In genomic region chr10:76106611-76107010, GRCh38 we compare ENCODE assay signal across 23 cellular contexts.
"Had no signal": no experiment of that assay in that cellular context is flagged by ENCODE, and none has a peak within 500 bp of the region (broad histone marks: within the 10 kb centered on the region; RNA-seq: fewer than 3 reads in every experiment).

No MANE protein-coding gene starts in this region.

- H3K4me3 Mint-ChIP-seq: memory B cell; naive B cell; nephron progenitor cell; stimulated activated memory B cell treated with anti-CD40 and anti-IgM and Interleukin-4, amounts not matched to agents 10 μg/mL and 1 μg/mL and 100 μg/mL, for 72 hours; stimulated activated naive CD8-positive, alpha-beta T cell treated with anti-CD3 and anti-CD28 coated beads, Interleukin-15, Interleukin-2, amounts not matched to agents 100 ng/mL and 50 ng/mL, for 24 hours had no signal

- H3K4me3 ChIP-seq: dorsolateral prefrontal cortex, esophagus squamous epithelium, gastroesophageal sphincter, hepatocyte, left ventricle myocardium inferior, lower lobe of right lung, ovary, prostate gland, right lobe of liver, tibial artery, upper lobe of right lung, vagina had no signal

- H3K4me2 ChIP-seq: hepatocyte had no signal

- H3K4me1 ChIP-seq: prostate gland, right lobe of liver, vagina had no signal

- H3K36me3 Mint-ChIP-seq: memory B cell; stimulated activated memory B cell treated with anti-CD40 and anti-IgM and Interleukin-4, amounts not matched to agents 10 μg/mL and 1 μg/mL and 100 μg/mL, for 72 hours had no signal

- H3K36me3 ChIP-seq: esophagus squamous epithelium, gastroesophageal sphincter, left ventricle myocardium inferior, lower lobe of right lung, ovary, prostate gland, right lobe of liver, tibial artery, upper lobe of right lung, vagina had no signal

- H3K27me3 ChIP-seq: esophagus squamous epithelium, gastroesophageal sphincter, hepatocyte, ovary, right lobe of liver, tibial artery, upper lobe of right lung, vagina had no signal

- H3K9me3 ChIP-seq: esophagus squamous epithelium, gastroesophageal sphincter, left ventricle myocardium inferior, lower lobe of right lung, ovary, prostate gland, right lobe of liver, tibial artery, upper lobe of right lung, vagina had no signal

- H3K27me3 Mint-ChIP-seq: stimulated activated naive CD8-positive, alpha-beta T cell treated with anti-CD3 and anti-CD28 coated beads, Interleukin-15, Interleukin-2, amounts not matched to agents 100 ng/mL and 50 ng/mL, for 24 hours had no signal

- H3K27ac ChIP-seq: esophagus squamous epithelium, gastroesophageal sphincter, hepatocyte, left ventricle myocardium inferior, lower lobe of right lung, ovary, prostate gland, right lobe of liver, tibial artery, upper lobe of right lung, vagina had no signal

- H3K4me1 Mint-ChIP-seq: memory B cell; naive B cell; stimulated activated memory B cell treated with anti-CD40 and anti-IgM and Interleukin-4, amounts not matched to agents 10 μg/mL and 1 μg/mL and 100 μg/mL, for 72 hours had no signal

- H3K27ac Mint-ChIP-seq: memory B cell; naive B cell; nephron progenitor cell; stimulated activated memory B cell treated with anti-CD40 and anti-IgM and Interleukin-4, amounts not matched to agents 10 μg/mL and 1 μg/mL and 100 μg/mL, for 72 hours; stimulated activated naive CD8-positive, alpha-beta T cell treated with anti-CD3 and anti-CD28 coated beads, Interleukin-15, Interleukin-2, amounts not matched to agents 100 ng/mL and 50 ng/mL, for 24 hours had no signal

- H2AFZ ChIP-seq: hepatocyte had no signal

- DNase-seq: cortex of kidney; effector CD8-positive, alpha-beta T cell; esophagus squamous epithelium; foreskin fibroblast; kidney; left cardiac atrium; left ventricle myocardium inferior; lower lobe of right lung; naive B cell; nephron progenitor cell; ovary; right lobe of liver; stimulated activated CD4-positive, alpha-beta T cell treated with anti-CD3 and anti-CD28 coated beads, Interleukin-4, amount 100 ng/mL, for 1 hour; tibial artery; upper lobe of right lung had no signal

- ATAC-seq: gastroesophageal sphincter; left cardiac atrium; lower lobe of right lung; right lobe of liver; stimulated activated memory B cell treated with anti-CD40 and anti-IgM and Interleukin-4, amounts not matched to agents 10 μg/mL and 1 μg/mL and 100 μg/mL, for 72 hours; upper lobe of right lung had no signal

- H3K79me2 ChIP-seq: hepatocyte had no signal
